ENCODE assay signal across 8 cellular contexts in genomic region chr19:19053508-19054314, GRCh38.
A peak's percentile ranks its signal among the peaks of the same experiment; 100 is the strongest.
DNase-seq lines count a peak whose midpoint lies in the region; ATAC-seq and TF ChIP-seq lines count a peak whose summit lies in the region.

No MANE protein-coding gene starts in this region.

- in situ Hi-C loops in astrocyte of the cerebellum (cut with HindIII; ENCODE audit: low sequenced_read_pairs) = no loop called here

- DNase-seq in AG08396 (ENCODE audit: low spot score) (peak; percentile 71), GM20000 (ENCODE audit: low spot score) (peak; percentile 65), astrocyte of the cerebellum (ENCODE audit: low read depth) (no peak), hypothalamus (lab: John Stamatoyannopoulos, UW) (peak in 31 of 51 donors; percentile 2 to 69 (median 25)), cerebellar nuclear complex (lab: John Stamatoyannopoulos, UW) (no peak)
- peak; percentile 32 to 36 for DNase-seq in stimulated activated CD4-positive, alpha-beta T cell treated with anti-CD3 and anti-CD28 coated beads, Interleukin-15, amount 100 ng/mL, for 1 hour (ENCODE audit: low read depth in 1 of 2, low spot score in 1 of 2)

- peak; percentile 84 for ATAC-seq in SK-N-SH treated with all-trans-retinoic acid at 6 μM for 48 hours
- no peak for ATAC-seq in GM18519 (IDR thresholded peaks at IDR 0.05; ENCODE audit: low FRiP score, unreplicated experiment)

- H3K4me3 ChIP-seq in astrocyte of the cerebellum (ENCODE audit: low read depth, low read length) = no peak overlapping the region

- TF ChIP-seq CTCF in GM20000 (IDR thresholded peaks at IDR 0.05; ENCODE audit: extremely low read depth, missing control alignments) (peak; percentile 71), astrocyte of the cerebellum (IDR thresholded peaks at IDR 0.05; ENCODE audit: low read depth, low read length, missing control alignments) (peak; percentile 73)

TF ChIP-seq in SK-N-SH treated with all-trans-retinoic acid at 6 μM for 48 hours, 23 proteins besides CTCF, POLR2A, EP300 and RAD21:
- TF ChIP-seq ZNF8 (CRISPR knock-in tag; IDR thresholded peaks at IDR 0.05) = no peak
- no peak for TF ChIP-seq OSR1 (CRISPR knock-in tag; IDR thresholded peaks at IDR 0.05)
- TF ChIP-seq CREB5 (CRISPR knock-in tag; IDR thresholded peaks at IDR 0.05; ENCODE audit: low read depth) = no peak
- no peak for TF ChIP-seq ISL1 (CRISPR knock-in tag; IDR thresholded peaks at IDR 0.05)
- TF ChIP-seq SNAI2 (CRISPR knock-in tag; IDR thresholded peaks at IDR 0.05) = no peak
- TF ChIP-seq CSDC2 (CRISPR knock-in tag; IDR thresholded peaks at IDR 0.05) = no peak
- TF ChIP-seq GLIS3 (CRISPR knock-in tag; IDR thresholded peaks at IDR 0.05) = no peak
TF ChIP-seq in SK-N-SH treated with all-trans-retinoic acid at 6 μM for 48 hours: peak in this region for 0.

Comparison
In these comparisons a context has a peak if more than half of its experiments do, and no peak if none do; other contexts are left out.
1. DNase-seq: peak in AG08396 (single experiment), GM20000 (single experiment), hypothalamus (31 of 51) and stimulated activated CD4-positive, alpha-beta T cell treated with anti-CD3 and anti-CD28 coated beads, Interleukin-15, amount 100 ng/mL, for 1 hour (2 of 2); none in astrocyte of the cerebellum (single experiment) and cerebellar nuclear complex (0 of 2).